ENCODE assay signal across 14 cellular contexts in genomic region chr19:3350014-3350663, GRCh38. TPM values are rescaled to one million over a fixed set of nuclear protein-coding genes. Genes with fewer than 3 reads are reported as not detected.
DNase-seq lines count a peak whose midpoint lies in the region; ATAC-seq and TF ChIP-seq lines count a peak whose summit lies in the region.
"Had no signal": no experiment of that assay in that cellular context is flagged by ENCODE, and none has a peak within 500 bp of the region (broad histone marks: within the 10 kb centered on the region; RNA-seq: fewer than 3 reads in every experiment).

No MANE protein-coding gene starts in this region.

- no peaks in the 10 kb centered on the region for H3K36me3 ChIP-seq in esophagus squamous epithelium
- H3K36me3 ChIP-seq: adrenal gland had no signal

- intact Hi-C loops in esophagus squamous epithelium (cut with DNase I) = no loop called here

- DNase-seq in HT-29 (ENCODE audit: low spot score) (peak; percentile 45), NCI-H774 (lab: John Stamatoyannopoulos, UW) (peak; percentile 86), esophagus squamous epithelium (lab: John Stamatoyannopoulos, UW) (no peak), renal cortical epithelial cell (ENCODE audit: low read depth) (peak; percentile 76), SHP77 (lab: John Stamatoyannopoulos, UW) (no peak)
- DNase-seq: activated T-cell treated with anti-CD3 and anti-CD28 coated beads, Interleukin-2, amount 50 U/mL, for 72 hours; DMS79 treated with DMSO at 0.1 percent for 48 hours; NCI-H510A treated with DMSO at 0.1 percent for 48 hours; SIG-M5; T1000 had no signal

- H3K4me3 ChIP-seq in esophagus squamous epithelium = no peak overlapping the region
- H3K4me3 ChIP-seq: adrenal gland had no signal

- peak overlapping the region in 3 of 4 donors; percentile 45 to 71 (median 49) for H3K27ac ChIP-seq in esophagus squamous epithelium
- H3K27ac ChIP-seq: adrenal gland had no signal

- H3K27me3 ChIP-seq in esophagus squamous epithelium = no peaks in the 10 kb centered on the region
- H3K27me3 ChIP-seq: adrenal gland had no signal

- no peaks in the 10 kb centered on the region for H3K9me3 ChIP-seq in esophagus squamous epithelium
- H3K9me3 ChIP-seq: adrenal gland had no signal

- peak in 1 of 6 experiments; percentile 8 for TF ChIP-seq CTCF in esophagus squamous epithelium (IDR thresholded peaks at IDR 0.05)

- WGBS in esophagus squamous epithelium, 2 donors = 32 to 52% methylated on average over 7 to 8 of the region's 9 CpGs

- no peak for TF ChIP-seq POLR2A in esophagus squamous epithelium (IDR thresholded peaks at IDR 0.05)
- no peak for TF ChIP-seq POLR2A in GM18505 (IDR thresholded peaks at IDR 0.05; ENCODE audit: borderline replicate concordance, extremely low read depth, insufficient read depth, insufficient read length)

- no peak for ATAC-seq in GM18505 (IDR thresholded peaks at IDR 0.05; ENCODE audit: unreplicated experiment)
- ATAC-seq in GM19397 (IDR thresholded peaks at IDR 0.05; ENCODE audit: unreplicated experiment) = no peak
- no peak for ATAC-seq in HG03196 (IDR thresholded peaks at IDR 0.05; ENCODE audit: unreplicated experiment)

- H3K4me1 ChIP-seq in esophagus squamous epithelium = peaks cover 15 to 49% (median 20%) of the 10 kb centered on the region in 3 donors

RNA-seq across cellular contexts. Expression of gene NFIC, which starts 16.2 kb away (rescaled TPM):
- total RNA-seq in HT-29 (2014; rRNA removed; shearing (Covaris generic)) = 23.1 and 34.2 TPM in 2 replicates
- total RNA-seq in esophagus squamous epithelium = 10 to 100 TPM; 40.8 to 80.9 (median 61.0) TPM
- total RNA-seq in renal cortical epithelial cell = 17.2 and 107 TPM in 2 replicates

Comparison
In these comparisons a context has a peak if more than half of its experiments do, and no peak if none do; other contexts are left out.
1. DNase-seq: peak in HT-29 (single experiment), NCI-H774 (single experiment) and renal cortical epithelial cell (single experiment); none in esophagus squamous epithelium (single experiment) and SHP77 (0 of 2).